7 cellular contexts compared by ENCODE assay signal in the genomic region with DNA sequence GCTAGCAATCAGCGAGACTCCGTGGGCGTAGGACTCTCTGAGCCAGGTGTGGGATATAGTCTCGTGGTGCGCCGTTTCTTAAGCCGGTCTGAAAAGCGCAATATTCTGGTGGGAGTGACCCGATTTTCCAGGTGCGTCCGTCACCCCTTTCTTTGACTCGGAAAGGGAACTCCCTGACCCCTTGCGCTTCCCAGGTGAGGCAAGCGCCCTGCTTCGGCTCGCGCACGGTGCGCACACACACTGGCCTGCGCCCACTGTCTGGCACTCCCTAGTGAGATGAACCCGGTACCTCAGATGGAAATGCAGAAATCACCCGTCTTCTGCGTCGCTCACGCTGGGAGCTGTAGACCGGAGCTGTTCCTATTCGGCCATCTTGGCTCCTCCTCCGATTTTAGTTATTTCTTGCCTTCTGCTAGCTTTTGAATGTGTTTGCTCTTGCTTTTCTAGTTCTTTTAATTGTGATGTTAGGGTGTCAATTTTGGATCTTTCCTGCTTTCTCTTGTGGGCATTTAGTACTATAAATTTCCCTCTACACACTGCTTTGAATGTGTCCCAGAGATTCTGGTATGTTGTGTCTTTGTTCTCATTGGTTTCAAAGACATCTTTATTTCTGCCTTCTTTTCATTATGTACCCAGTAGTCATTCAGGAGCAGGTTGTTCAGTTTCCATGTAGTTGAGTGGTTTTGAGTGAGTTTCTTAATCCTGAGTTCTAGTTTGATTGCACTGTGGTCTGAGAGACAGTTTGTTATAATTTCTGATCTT. TPM values are rescaled to one million over a fixed set of nuclear protein-coding genes. Genes with fewer than 3 reads are reported as not detected.
DNase-seq lines count a peak whose midpoint lies in the region; ATAC-seq, FAIRE-seq and TF ChIP-seq lines count a peak whose summit lies in the region.
"Not testable (repeated sequence)": the region's sequence is repeated elsewhere in the genome, so short reads cannot be mapped to it uniquely, and the experiment has no call there.

No MANE protein-coding gene starts in this region.

- 0% methylated on average over 7 of the region's 28 CpGs for WGBS in A549 (ENCODE audit: missing lambda C conversion rate)

- TF ChIP-seq EP300 in A549 (IDR thresholded peaks at IDR 0.05), result not testable (repeated sequence)

- H3K4me1 ChIP-seq in A549; GM23338 (ENCODE audit: insufficient read depth); PC-3 (ENCODE audit: insufficient read depth, low read length): not testable (repeated sequence)

- H3K9me3 ChIP-seq in A549; PC-3 (ENCODE audit: low read length): not testable (repeated sequence)

- H3K27me3 Mint-ChIP-seq in GM23338 (ENCODE audit: insufficient read depth, low read depth, poor library complexity); neural crest cell (ENCODE audit: low read depth): not testable (repeated sequence)

- POLR2A ChIA-PET in A549 (lab: Yijun Ruan, JAX); HEK293T (lab: Yijun Ruan, JAX); PC-3 (lab: Charles Lee; ENCODE audit: unreplicated experiment): not testable (repeated sequence)

- H3K79me2 ChIP-seq in GM23338 (replicated peaks; ENCODE audit: insufficient read depth); PC-3 (ENCODE audit: low read length): not testable (repeated sequence)

- H3K4me3 ChIP-seq in A549 (peak overlapping the region; percentile 38; the same call in 2 of the 3 replicates), GM23338 (peak overlapping the region; percentile 45)
- H3K4me3 ChIP-seq in PC-3 (ENCODE audit: low read length), result not testable (repeated sequence)

- not testable (repeated sequence) for TF ChIP-seq CTCF in A549 (IDR thresholded peaks at IDR 0.05); GM23338 (conservative IDR thresholded peaks at IDR 0.05; ENCODE audit: low read depth in 2 of 2); PC-3 (conservative IDR thresholded peaks at IDR 0.05; ENCODE audit: low read depth, low read length); VCaP (conservative IDR thresholded peaks at IDR 0.05); neural crest cell (conservative IDR thresholded peaks at IDR 0.05)

- H3K4me2 ChIP-seq in A549 (0 out of 3 replicates have a peak overlapping the region, but pooled peaks have one; percentile 30), GM23338 (peak overlapping the region; percentile 69; the same call in 1 of the 2 replicates)
- H3K4me2 ChIP-seq in PC-3 (ENCODE audit: low read length), result not testable (repeated sequence)

- not testable (repeated sequence) for H3K4me1 Mint-ChIP-seq in GM23338, neural crest cell

- CTCF ChIA-PET in A549 (lab: Yijun Ruan, JAX), result interaction anchor here (1.3 kb wide), 1 partner anchor 22 kb away, joined by 3 read pairs; no protein-coding TSS in a partner anchor
- CTCF ChIA-PET in HEK293T (lab: Yijun Ruan, JAX); PC-3 (lab: Charles Lee): not testable (repeated sequence)

- H3K9ac ChIP-seq in PC-3 (ENCODE audit: low read length), result not testable (repeated sequence)

- H3K36me3 Mint-ChIP-seq in GM23338 (ENCODE audit: low read depth), result peaks cover 31% of the 10 kb centered on the region
- H3K36me3 Mint-ChIP-seq in neural crest cell (ENCODE audit: low read depth), result not testable (repeated sequence)

- not testable (repeated sequence) for TF ChIP-seq POLR2A in A549 (IDR thresholded peaks at IDR 0.05; ENCODE audit: low read length)

- peak overlapping the region; percentile 26; the same call in 1 of the 3 replicates for H3K4me3 Mint-ChIP-seq in GM23338
- H3K4me3 Mint-ChIP-seq in neural crest cell, result peak overlapping the region; percentile 51

- ATAC-seq in A549 (peak in 1 of 2 experiments; percentile 53; a peak in 3 of 6 replicates), PC-3 (peak; percentile 15; the same call in 1 of the 2 replicates)
- not testable (repeated sequence) for ATAC-seq in GM23338

- peaks cover 33% of the 10 kb centered on the region for H3K9me3 Mint-ChIP-seq in GM23338
- not testable (repeated sequence) for H3K9me3 Mint-ChIP-seq in neural crest cell

- H3K27ac ChIP-seq in A549 (peak overlapping the region; percentile 53 to 70; a peak in 3 of 6 replicates), GM23338 (ENCODE audit: low read depth) (peak overlapping the region; percentile 67; the same call in 1 of the 2 replicates), VCaP (peak overlapping the region; percentile 67), epithelial cell of prostate (peak overlapping the region; percentile 70)
- H3K27ac ChIP-seq in PC-3 (ENCODE audit: low read length), result not testable (repeated sequence)

- not testable (repeated sequence) for FAIRE-seq in A549 (lab: Jason Lieb, UNC)

- not testable (repeated sequence) for H2AFZ ChIP-seq in GM23338; PC-3 (ENCODE audit: low read length)

- H3F3A ChIP-seq in GM23338 (replicated peaks; ENCODE audit: low read depth); PC-3 (ENCODE audit: low read length, unreplicated experiment): not testable (repeated sequence)

- 0 out of 2 replicates have a peak, but pooled peaks cover 11% of the 10 kb centered on the region for H3K36me3 ChIP-seq in GM23338 (ENCODE audit: insufficient read depth)
- H3K36me3 ChIP-seq in PC-3 (ENCODE audit: low read depth, low read length), result not testable (repeated sequence)

- H4K20me1 ChIP-seq in GM23338 (replicated peaks; ENCODE audit: insufficient read depth); PC-3 (ENCODE audit: low read length): not testable (repeated sequence)

- not testable (repeated sequence) for H3K27ac Mint-ChIP-seq in GM23338; neural crest cell (ENCODE audit: unreplicated experiment)

- not testable (repeated sequence) for DNase-seq in A549 (ENCODE audit: low read depth in 1 of 2, low spot score in 1 of 2); GM23338 (ENCODE audit: low spot score); HEK293T (ENCODE audit: extremely low spot score); PC-3; epithelial cell of prostate (ENCODE audit: low read depth, low spot score); neural crest cell (ENCODE audit: low read depth, low spot score)

- TF ChIP-seq RAD21 in A549 (conservative IDR thresholded peaks at IDR 0.05 in 1 of 2, IDR thresholded peaks at IDR 0.05 in 1 of 2), result not testable (repeated sequence)

- intact Hi-C loops in PC-3 (cut with micrococcal nuclease), result not testable (repeated sequence)

- H3K9me2 ChIP-seq in GM23338 (ENCODE audit: insufficient read depth); PC-3 (replicated peaks; ENCODE audit: low read length): not testable (repeated sequence)

- H3K27me3 ChIP-seq in GM23338 (ENCODE audit: insufficient read depth); PC-3 (ENCODE audit: low read length): not testable (repeated sequence)

- BruUV-seq in PC-3 (replicated peaks; lab: Mats Ljungman, UMichigan), result TSS peak; percentile 61

TF ChIP-seq in HEK293T, 16 proteins besides CTCF, POLR2A, EP300 and RAD21:
- 0 out of 2 replicates have a peak, but pooled peaks have one; percentile 16 for TF ChIP-seq L3MBTL2 (conservative IDR thresholded peaks at IDR 0.05)

RNA-seq across cellular contexts. Expression of gene SCN8A, which starts 22.6 kb away (rescaled TPM):
- polyA plus RNA-seq in A549 (2011; rRNA removed) (4.8 and 6.2 TPM in 2 replicates), A549 (2017; fragmentation: RNase III; extraction: RNeasy Plus Mini Kit Qiagen cat#74134 plus additional on column Dnase treatment) (1.8 to 2.2 TPM (median 2.1 TPM) in 3 replicates), GM23338 (2016; fragmentation: Nextera tagmentation; extraction: Ambion mirVana) (2.9 and 4.6 TPM in 2 replicates)
- polyA plus RNA-seq in A549 (2012; cell fraction: cytosol; rRNA removed), result 1.9 and 2.3 TPM in 2 replicates
- polyA plus RNA-seq in A549 (2012; cell fraction: nucleus; rRNA removed), result 3.5 and 5.6 TPM in 2 replicates
- 23.8 and 29.1 TPM in 2 replicates for polyA minus RNA-seq in A549 (2011; rRNA and poly(A)+ RNA removed)
- 10.0 and 23.9 TPM in 2 replicates for total RNA-seq in GM23338 (2014; rRNA removed; shearing (Covaris generic))
- total RNA-seq in PC-3 (2014; rRNA removed) (10.7 and 12.7 TPM in 2 replicates), neural crest cell (13.0 and 13.5 TPM in 2 replicates)
